ENCODE assay signal across 16 cellular contexts in the genomic region with DNA sequence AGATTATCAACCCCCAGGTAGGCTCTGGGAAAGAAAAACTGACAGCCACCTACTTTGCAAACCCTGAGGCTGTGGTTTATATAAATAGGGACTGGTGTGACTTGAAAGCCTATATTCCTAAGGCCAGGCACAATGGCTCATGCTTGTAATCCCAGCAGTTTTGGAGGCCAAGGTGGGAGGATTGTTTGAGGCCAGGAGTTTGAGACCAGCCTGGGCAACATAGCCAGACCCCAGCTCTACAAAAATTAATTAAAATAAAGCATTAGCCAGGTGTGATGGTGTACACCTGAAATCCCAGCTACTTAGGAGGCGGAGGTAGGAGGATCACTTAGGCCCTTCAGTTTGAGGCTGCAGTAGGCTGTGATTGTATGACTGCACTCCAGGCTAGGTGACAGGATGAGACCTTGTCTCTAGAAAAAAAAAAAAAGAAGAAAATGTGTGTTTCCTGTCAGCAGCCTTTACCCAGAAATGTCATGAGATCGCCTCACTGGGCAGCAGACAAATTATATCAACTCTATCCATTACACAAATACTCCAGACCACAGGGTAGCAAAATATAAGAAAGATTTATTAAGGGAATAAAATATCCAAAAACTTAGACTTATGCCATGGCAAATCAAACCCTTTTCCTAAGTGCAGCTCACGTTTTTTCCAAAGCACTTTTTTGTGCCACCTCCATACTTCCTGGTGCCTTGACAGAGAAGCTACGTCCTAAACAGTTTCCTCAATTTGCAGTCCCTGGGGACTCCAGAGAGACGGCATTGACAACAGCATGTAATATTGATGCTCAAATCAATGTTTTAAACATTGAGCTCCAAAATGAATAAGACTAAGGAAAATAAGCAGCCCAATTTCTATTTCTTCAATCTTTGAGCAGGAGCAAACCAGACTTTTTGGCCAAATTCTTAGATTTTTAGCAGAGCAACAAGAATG.
DNase-seq lines count a peak whose midpoint lies in the region; ATAC-seq, FAIRE-seq and TF ChIP-seq lines count a peak whose summit lies in the region.
"Had no signal": no experiment of that assay in that cellular context is flagged by ENCODE, and none has a peak within 500 bp of the region (broad histone marks: within the 10 kb centered on the region; RNA-seq: fewer than 3 reads in every experiment).

No MANE protein-coding gene starts in this region.

- intact Hi-C loops in activated B cell treated with CpG ODN at 0.5 μM for 24 hours (cut with micrococcal nuclease): loop anchor here (2.0 to 5.0 kb wide), 5 partner anchors 41 to 309 kb away; partner anchors contain the start of gene MTCL1
- intact Hi-C loops in dorsolateral prefrontal cortex (cut with DNase I): no loop called here

- H3K4me3 Mint-ChIP-seq in activated B cell treated with CpG ODN at 0.5 μM for 24 hours (peak overlapping the region; percentile 79), nephron progenitor cell (no peak overlapping the region), progenitor cell of endocrine pancreas (ENCODE audit: low read depth) (no peak overlapping the region)

- no peak for FAIRE-seq in HTR-8/SVneo (lab: Jason Lieb, UNC)

- H3K9me3 Mint-ChIP-seq in activated B cell treated with CpG ODN at 0.5 μM for 24 hours (peaks cover 17% of the 10 kb centered on the region), nephron progenitor cell (peaks cover 51% of the 10 kb centered on the region), progenitor cell of endocrine pancreas (ENCODE audit: low read depth) (peaks cover 29% of the 10 kb centered on the region)

- ATAC-seq in HG03095 (IDR thresholded peaks at IDR 0.05; ENCODE audit: unreplicated experiment): peak; percentile 8
- ATAC-seq in activated B cell treated with CpG ODN at 0.5 μM for 24 hours (ENCODE audit: low read depth): peak; percentile 49
- no peak for ATAC-seq in HG03342 (IDR thresholded peaks at IDR 0.05; ENCODE audit: unreplicated experiment)

- H3K4me1 Mint-ChIP-seq in activated B cell treated with CpG ODN at 0.5 μM for 24 hours: peaks cover 58% of the 10 kb centered on the region
- H3K4me1 Mint-ChIP-seq in nephron progenitor cell: peaks cover 20% of the 10 kb centered on the region
- H3K4me1 Mint-ChIP-seq in progenitor cell of endocrine pancreas (ENCODE audit: low read depth): peaks cover 2% of the 10 kb centered on the region

- peak; percentile 12 for DNase-seq in GM12865 (ENCODE audit: low read depth)
- no peak for DNase-seq in activated B cell treated with CpG ODN at 0.5 μM for 24 hours
- DNase-seq in nephron progenitor cell: no peak
- no peak for DNase-seq in dorsolateral prefrontal cortex
- DNase-seq in progenitor cell of endocrine pancreas (ENCODE audit: low spot score, unreplicated experiment): no peak
- DNase-seq in HTR-8/SVneo (ENCODE audit: insufficient read length, low spot score): no peak
- DNase-seq: activated CD4-positive, alpha-beta T cell treated with anti-CD3 and anti-CD28 coated beads, Interleukin-2, amount 50 U/mL, for 48 hours; activated T-cell treated with anti-CD3 and anti-CD28 coated beads, Interleukin-2, amount 50 U/mL, for 48 hours; effector memory CD4-positive, alpha-beta T cell; hippocampal formation; midbrain; NCI-H524 treated with DMSO at 0.1 percent for 48 hours; sigmoid colon had no signal

- POLR2A ChIA-PET in activated B cell treated with CpG ODN at 0.5 μM for 24 hours (lab: Charles Lee): interaction anchor here (0.6 to 1.6 kb wide), 2 partner anchors 215 to 422 kb away, joined by 4 to 5 read pairs; no protein-coding TSS in a partner anchor

- H3K27ac Mint-ChIP-seq in activated B cell treated with CpG ODN at 0.5 μM for 24 hours (peak overlapping the region; percentile 100), nephron progenitor cell (peak overlapping the region; percentile 37), progenitor cell of endocrine pancreas (no peak overlapping the region)

- H3K4me3 ChIP-seq in GM12865 (ENCODE audit: low read depth, low read length): no peak overlapping the region
- no peak overlapping the region for H3K4me3 ChIP-seq in dorsolateral prefrontal cortex
- H3K4me3 ChIP-seq: sigmoid colon, thoracic aorta had no signal

- H3K36me3 Mint-ChIP-seq in activated B cell treated with CpG ODN at 0.5 μM for 24 hours (ENCODE audit: low read depth) (peaks cover 10% of the 10 kb centered on the region), nephron progenitor cell (ENCODE audit: low read depth) (peaks cover 8% of the 10 kb centered on the region), progenitor cell of endocrine pancreas (ENCODE audit: insufficient read depth) (peaks cover 2% of the 10 kb centered on the region)

- H3K27me3 Mint-ChIP-seq in activated B cell treated with CpG ODN at 0.5 μM for 24 hours: no peaks in the 10 kb centered on the region
- H3K27me3 Mint-ChIP-seq in nephron progenitor cell (ENCODE audit: low read depth, poor library complexity): peaks cover 8% of the 10 kb centered on the region
- H3K27me3 Mint-ChIP-seq in progenitor cell of endocrine pancreas: no peaks in the 10 kb centered on the region

- H3K27me3 ChIP-seq in dorsolateral prefrontal cortex: no peaks in the 10 kb centered on the region
- H3K27me3 ChIP-seq: sigmoid colon had no signal

- no peak for TF ChIP-seq CTCF in GM12865 (IDR thresholded peaks at IDR 0.05; ENCODE audit: insufficient read depth, low read depth, low read length, missing control alignments)
- no peak for TF ChIP-seq CTCF in activated B cell treated with CpG ODN at 0.5 μM for 24 hours (IDR thresholded peaks at IDR 0.05)
- TF ChIP-seq CTCF in nephron progenitor cell (IDR thresholded peaks at IDR 0.05): no peak
- TF ChIP-seq CTCF in dorsolateral prefrontal cortex (IDR thresholded peaks at IDR 0.05 in 54 of 56, conservative IDR thresholded peaks at IDR 0.05 in 2 of 56; ENCODE audit: low read depth in 1 of 56, partially characterized antibody in 56 of 56): no peak
- TF ChIP-seq CTCF in progenitor cell of endocrine pancreas (IDR thresholded peaks at IDR 0.05; ENCODE audit: unreplicated experiment): no peak

- peak overlapping the region in 1 of 59 donors; percentile 45 for H3K27ac ChIP-seq in dorsolateral prefrontal cortex
- H3K27ac ChIP-seq: thoracic aorta had no signal

- CTCF ChIA-PET in activated B cell treated with CpG ODN at 0.5 μM for 24 hours (lab: Charles Lee): no interaction called here
